In the genomic region with DNA sequence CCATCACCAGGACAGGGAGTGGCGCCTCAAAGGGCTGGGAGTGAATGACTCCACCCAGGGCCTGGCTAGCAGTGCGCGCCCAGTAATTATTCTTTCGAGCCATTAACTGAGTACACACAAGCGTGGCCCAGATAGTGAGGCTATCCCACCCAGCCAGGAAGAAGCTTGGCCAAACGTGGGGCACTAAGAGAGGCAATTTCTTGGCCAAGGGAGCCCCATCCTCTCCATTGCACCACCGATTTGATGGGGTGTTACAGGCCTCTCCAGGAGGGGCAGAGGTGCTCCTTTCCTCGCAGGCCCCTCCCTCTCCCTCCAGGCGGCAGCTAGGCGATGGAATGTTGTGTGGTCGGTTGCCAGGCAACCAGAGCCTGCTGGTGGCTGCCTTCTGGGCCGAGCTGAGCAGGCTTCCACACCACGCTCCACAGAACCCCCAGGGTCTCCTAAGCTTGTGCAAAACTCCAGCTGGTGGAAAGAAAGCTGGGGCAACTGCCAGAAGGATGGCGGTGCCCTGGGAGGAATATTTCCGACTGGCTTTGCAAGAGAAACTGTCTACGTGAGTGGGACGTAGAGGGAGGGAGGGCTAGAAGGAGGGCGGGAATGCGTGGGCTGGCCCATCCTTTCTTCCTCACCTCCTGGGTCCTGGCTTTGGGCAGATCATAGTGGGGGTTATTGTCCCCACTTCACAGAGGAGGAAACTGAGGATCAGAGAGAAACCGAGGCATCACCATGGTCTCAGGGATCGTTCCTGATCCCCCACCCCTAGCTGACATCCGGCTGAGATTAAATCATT, we compare ENCODE assay signal across 7 cellular contexts. TPM values are rescaled to one million over a fixed set of nuclear protein-coding genes. Genes with fewer than 3 reads are reported as not detected.
A peak's percentile ranks its signal among the peaks of the same experiment; 100 is the strongest.
DNase-seq lines count a peak whose midpoint lies in the region; ATAC-seq, FAIRE-seq and TF ChIP-seq lines count a peak whose summit lies in the region.

A gene (plus strand): TSS at position 364 of the 790 bp plus-strand sequence. CDS start 134 bp downstream, at position 498.

- ATAC-seq in HG02588 (IDR thresholded peaks at IDR 0.05; ENCODE audit: unreplicated experiment), result no peak

- H3K27me3 ChIP-seq in HAP-1 (ENCODE audit: low read depth) (no peaks in the 10 kb centered on the region), brain microvascular endothelial cell (replicated peaks) (peaks cover 15% of the 10 kb centered on the region)

- TF ChIP-seq POLR2A in GM12892 (IDR thresholded peaks at IDR 0.05; ENCODE audit: low read depth, low read length), result no peak

- no peak for TF ChIP-seq CTCF in brain microvascular endothelial cell (IDR thresholded peaks at IDR 0.05; ENCODE audit: low read depth, low read length, missing control alignments)

- no peak for FAIRE-seq in GM12892 (lab: Jason Lieb, UNC)

- H3K36me3 ChIP-seq in HAP-1 (replicated peaks), result no peaks in the 10 kb centered on the region
- H3K36me3 ChIP-seq in brain microvascular endothelial cell (replicated peaks), result no peaks in the 10 kb centered on the region

- no peak within 1 kb of the TSS for H3K4me3 ChIP-seq in HAP-1
- peak within 1 kb of the TSS; percentile 31 for H3K4me3 ChIP-seq in brain microvascular endothelial cell (ENCODE audit: low read depth, low read length)
- peak within 1 kb of the TSS; percentile 16; the same call in 1 of the 2 replicates for H3K4me3 ChIP-seq in iPS-18c (ENCODE audit: insufficient read depth, low read depth, low read length)

- DNase-seq in HAP-1 (ENCODE audit: low spot score in 2 of 2) (peak; percentile 81 to 92), NCI-H446 (lab: John Stamatoyannopoulos, UW) (peak; percentile 40 to 82), brain microvascular endothelial cell (peak; percentile 83), substantia nigra (lab: John Stamatoyannopoulos, UW) (peak in 28 of 49 donors; percentile 7 to 77 (median 34)), GM12892 (ENCODE audit: insufficient read length) (no peak)

- H3K27ac ChIP-seq in brain microvascular endothelial cell (no peak within 1 kb of the TSS), substantia nigra (ENCODE audit: low read depth, low read length, poor library complexity, severe bottlenecking) (peak within 1 kb of the TSS; percentile 74)

- H3K4me1 ChIP-seq in HAP-1, result peaks cover 16% of the 10 kb centered on the region

- in situ Hi-C loops in HAP-1 (cut with MboI; ENCODE audit: low sequenced_read_pairs) (no loop called here), brain microvascular endothelial cell (cut with HindIII; ENCODE audit: low pct_ligation_motif_present, low sequenced_read_pairs) (loop anchor here (25.0 kb wide), 1 partner anchor 112 kb away; no protein-coding TSS in a partner anchor)

- no peaks in the 10 kb centered on the region for H3K9me3 ChIP-seq in HAP-1
- peaks cover 2% of the 10 kb centered on the region for H3K9me3 ChIP-seq in iPS-18c (ENCODE audit: control insufficient read depth, insufficient read depth, low read length)

RNA-seq across cellular contexts. Expression of the gene that starts here (rescaled TPM):
- polyA plus RNA-seq in GM12892 (2012; ENCODE audit: missing spikeins), result 0.36 TPM
